Comparison of ENCODE assay signal across 19 cellular contexts in the genomic region with DNA sequence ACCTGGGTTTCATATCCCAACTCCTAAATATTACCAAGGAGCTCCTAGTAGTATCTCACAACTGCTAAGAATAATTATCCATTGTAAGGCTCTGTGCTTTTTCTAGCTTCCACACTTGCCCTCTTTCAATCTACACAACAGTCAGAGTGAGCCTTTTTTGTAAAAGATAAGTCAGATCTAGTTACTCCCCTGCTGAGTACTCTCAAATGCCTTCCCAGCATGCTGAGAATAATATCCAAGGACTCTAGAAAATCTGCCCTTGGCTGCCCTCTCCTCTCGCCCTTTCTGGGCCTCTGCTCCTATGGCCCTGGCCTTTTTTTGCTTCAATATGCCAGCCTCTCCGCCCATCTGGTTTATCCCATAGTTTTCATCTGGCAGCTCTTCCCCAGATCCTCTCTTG.
A peak's percentile ranks its signal among the peaks of the same experiment; 100 is the strongest.
DNase-seq lines count a peak whose midpoint lies in the region; ATAC-seq and TF ChIP-seq lines count a peak whose summit lies in the region.
"Had no signal": no experiment of that assay in that cellular context is flagged by ENCODE, and none has a peak within 500 bp of the region (broad histone marks: within the 10 kb centered on the region; RNA-seq: fewer than 3 reads in every experiment).

No MANE protein-coding gene starts in this region.

- DNase-seq in EL (peak; percentile 11), NCI-H146 treated with DMSO at 0.1 percent for 48 hours (lab: John Stamatoyannopoulos, UW; ENCODE audit: unreplicated experiment) (peak; percentile 58), mammary epithelial cell (no peak)
- no peak for DNase-seq in stimulated activated CD4-positive, alpha-beta T cell treated with anti-CD3 and anti-CD28 coated beads, Interleukin-12 subunit alpha, Interleukin-12 subunit beta, amount 100 ng/mL, for 4 hours
- DNase-seq: activated effector memory CD4-positive, alpha-beta T cell treated with Interleukin-2 at 50 U/mL for 16 hours; DMS79; NCI-H1092; NCI-H345; ovary; stimulated activated naive CD4-positive, alpha-beta T cell treated with Interleukin-2 at 50 U/mL for 16 hours; uterus had no signal

- peaks cover 14% of the 10 kb centered on the region for H3K9me3 Mint-ChIP-seq in nephron

- H3K36me3 Mint-ChIP-seq in nephron (ENCODE audit: low read depth): no peaks in the 10 kb centered on the region
- H3K36me3 Mint-ChIP-seq: mesothelial cell of epicardium had no signal

- H3K27ac Mint-ChIP-seq in nephron: peak overlapping the region; percentile 27 to 47 (median 28)
- H3K27ac Mint-ChIP-seq: mesothelial cell of epicardium had no signal

- no peak overlapping the region for H3K27ac ChIP-seq in mammary epithelial cell (ENCODE audit: insufficient read depth, low read depth, low read length)
- H3K27ac ChIP-seq: gastrocnemius medialis, ovary, uterus, VCaP had no signal

- intact Hi-C loops in mammary epithelial cell (cut with micrococcal nuclease): no loop called here

- H3K4me3 ChIP-seq in mammary epithelial cell (replicated peaks in 1 of 3; ENCODE audit: insufficient read depth in 1 of 3, low read depth in 2 of 3, low read length in 3 of 3): no peak overlapping the region
- H3K4me3 ChIP-seq: gastrocnemius medialis, ovary, smooth muscle cell, uterus had no signal

- H3K36me3 ChIP-seq in mammary epithelial cell (ENCODE audit: insufficient read depth, low read length): no peaks in the 10 kb centered on the region
- H3K36me3 ChIP-seq: gastrocnemius medialis, ovary, uterus had no signal

- dilution Hi-C loops in mammary epithelial cell (cut with HindIII; ENCODE audit: low sequenced_read_pairs): no loop called here

- TF ChIP-seq CTCF in mammary epithelial cell (conservative IDR thresholded peaks at IDR 0.05 in 1 of 2, IDR thresholded peaks at IDR 0.05 in 1 of 2; ENCODE audit: extremely low read depth in 1 of 2, insufficient read depth in 1 of 2, low read depth in 1 of 2, low read length in 2 of 2) (no peak), nephron (IDR thresholded peaks at IDR 0.05; ENCODE audit: unreplicated experiment in 3 of 3) (no peak)

- H3K4me3 Mint-ChIP-seq in nephron: no peak overlapping the region
- H3K4me3 Mint-ChIP-seq: mesothelial cell of epicardium had no signal

- H3K27me3 Mint-ChIP-seq in nephron (ENCODE audit: low read depth): no peaks in the 10 kb centered on the region

- ATAC-seq in esophagus mucosa: no peak
- ATAC-seq in HG02973 (IDR thresholded peaks at IDR 0.05; ENCODE audit: unreplicated experiment): no peak
- ATAC-seq in GM21360 (IDR thresholded peaks at IDR 0.05; ENCODE audit: unreplicated experiment): no peak

- BruUV-seq in mammary epithelial cell (replicated peaks; lab: Mats Ljungman, UMichigan): no TSS peak

- in situ Hi-C loops in mammary epithelial cell (cut with MboI; ENCODE audit: low sequenced_read_pairs in 2 of 2): no loop called here

- no peaks in the 10 kb centered on the region for H3K9me3 ChIP-seq in mammary epithelial cell (replicated peaks; ENCODE audit: insufficient read depth, low read length)
- H3K9me3 ChIP-seq: gastrocnemius medialis, ovary, uterus had no signal

- H4K20me1 ChIP-seq in mammary epithelial cell (ENCODE audit: insufficient read depth, low read length): no peaks in the 10 kb centered on the region

- H3K27me3 ChIP-seq in mammary epithelial cell (ENCODE audit: insufficient read depth, low read length): no peaks in the 10 kb centered on the region
- H3K27me3 ChIP-seq: gastrocnemius medialis, ovary, uterus had no signal

- 98% methylated on average over 2 of the region's 2 CpGs for WGBS in mammary epithelial cell (ENCODE audit: low coverage, missing lambda C conversion rate)

- H3K4me1 ChIP-seq in mammary epithelial cell (ENCODE audit: insufficient read depth, low read length): peaks cover 30% of the 10 kb centered on the region
- H3K4me1 ChIP-seq: gastrocnemius medialis, uterus had no signal

- CTCF ChIA-PET in mammary epithelial cell (lab: Charles Lee; ENCODE audit: low non-redundant PET): no interaction called here

- H3K4me2 ChIP-seq in mammary epithelial cell (ENCODE audit: insufficient read depth, low read depth, low read length): no peak overlapping the region
- H3K4me2 ChIP-seq: smooth muscle cell had no signal

- no peaks in the 10 kb centered on the region for H3K79me2 ChIP-seq in mammary epithelial cell (ENCODE audit: insufficient read depth, low read length)

- H3K9ac ChIP-seq in mammary epithelial cell (ENCODE audit: insufficient read depth, low read length): no peak overlapping the region

- peak overlapping the region; percentile 42 for H2AFZ ChIP-seq in mammary epithelial cell (ENCODE audit: low read depth, low read length)

- H3K4me1 Mint-ChIP-seq in nephron: peaks cover 25% of the 10 kb centered on the region

Comparison
In these comparisons a context has a peak if more than half of its experiments do, and no peak if none do; other contexts are left out.
1. DNase-seq: peak in EL (single experiment) and NCI-H146 treated with DMSO at 0.1 percent for 48 hours (single experiment); none in mammary epithelial cell (single experiment) and stimulated activated CD4-positive, alpha-beta T cell treated with anti-CD3 and anti-CD28 coated beads, Interleukin-12 subunit alpha, Interleukin-12 subunit beta, amount 100 ng/mL, for 4 hours (single experiment).